Comparison of ENCODE assay signal across 11 cellular contexts in genomic region chr5:79416499-79416898, GRCh38.
DNase-seq lines count a peak whose midpoint lies in the region; ATAC-seq lines count a peak whose summit lies in the region.
"Had no signal": no experiment of that assay in that cellular context is flagged by ENCODE, and none has a peak within 500 bp of the region (broad histone marks: within the 10 kb centered on the region; RNA-seq: fewer than 3 reads in every experiment).

No MANE protein-coding gene starts in this region.

- H3K9ac ChIP-seq in skeletal muscle satellite cell (ENCODE audit: low read depth, low read length) = no peak overlapping the region

- no peaks in the 10 kb centered on the region for H3K9me3 ChIP-seq in skeletal muscle satellite cell (replicated peaks; ENCODE audit: low read length)
- H3K9me3 ChIP-seq: body of pancreas, pancreas had no signal

- peaks cover 7% of the 10 kb centered on the region for H3K4me1 ChIP-seq in skeletal muscle satellite cell (ENCODE audit: control insufficient read depth, insufficient read depth, low read length)
- H3K4me1 ChIP-seq: body of pancreas, pancreas had no signal

- H3K4me3 ChIP-seq in skeletal muscle satellite cell (ENCODE audit: low read length) = no peak overlapping the region
- H3K4me3 ChIP-seq: body of pancreas, pancreas had no signal

- H3K27me3 ChIP-seq in skeletal muscle satellite cell (ENCODE audit: control insufficient read depth, insufficient read depth, low read length) = no peaks in the 10 kb centered on the region
- H3K27me3 ChIP-seq: body of pancreas, pancreas had no signal

- H3K36me3 ChIP-seq in skeletal muscle satellite cell (ENCODE audit: insufficient read depth, low read length) = no peaks in the 10 kb centered on the region
- H3K36me3 ChIP-seq: pancreas had no signal

- H3K4me2 ChIP-seq in skeletal muscle satellite cell (ENCODE audit: low read length) = peak overlapping the region; percentile 25

- ATAC-seq in HG02852 (IDR thresholded peaks at IDR 0.05; ENCODE audit: unreplicated experiment) = peak; percentile 94
- ATAC-seq: body of pancreas had no signal

- peak; percentile 31 for DNase-seq in NK-92 treated with Interleukin-12 subunit alpha and Interleukin-12 subunit beta, amount 100 ng/mL, for 24 hours (lab: John Stamatoyannopoulos, UW)
- no peak for DNase-seq in NK-92 (lab: John Stamatoyannopoulos, UW; ENCODE audit: unreplicated experiment)
- DNase-seq in RPMI7951 (ENCODE audit: low read depth) = peak; percentile 22
- DNase-seq in NCI-H774 (lab: John Stamatoyannopoulos, UW) = no peak
- no peak for DNase-seq in 8988T
- no peak for DNase-seq in activated T-cell treated with anti-CD3 and anti-CD28 coated beads, Interleukin-2, amount 50 U/mL, for 1 hour
- DNase-seq: NCI-H1694, pancreas had no signal

Comparison
In these comparisons a context has a peak if more than half of its experiments do, and no peak if none do; other contexts are left out.
1. DNase-seq: peak in NK-92 treated with Interleukin-12 subunit alpha and Interleukin-12 subunit beta, amount 100 ng/mL, for 24 hours (single experiment) and RPMI7951 (single experiment); none in NK-92 (single experiment), NCI-H774 (single experiment), 8988T (single experiment) and activated T-cell treated with anti-CD3 and anti-CD28 coated beads, Interleukin-2, amount 50 U/mL, for 1 hour (single experiment).